ENCODE assay signal across 9 cellular contexts in the genomic region with DNA sequence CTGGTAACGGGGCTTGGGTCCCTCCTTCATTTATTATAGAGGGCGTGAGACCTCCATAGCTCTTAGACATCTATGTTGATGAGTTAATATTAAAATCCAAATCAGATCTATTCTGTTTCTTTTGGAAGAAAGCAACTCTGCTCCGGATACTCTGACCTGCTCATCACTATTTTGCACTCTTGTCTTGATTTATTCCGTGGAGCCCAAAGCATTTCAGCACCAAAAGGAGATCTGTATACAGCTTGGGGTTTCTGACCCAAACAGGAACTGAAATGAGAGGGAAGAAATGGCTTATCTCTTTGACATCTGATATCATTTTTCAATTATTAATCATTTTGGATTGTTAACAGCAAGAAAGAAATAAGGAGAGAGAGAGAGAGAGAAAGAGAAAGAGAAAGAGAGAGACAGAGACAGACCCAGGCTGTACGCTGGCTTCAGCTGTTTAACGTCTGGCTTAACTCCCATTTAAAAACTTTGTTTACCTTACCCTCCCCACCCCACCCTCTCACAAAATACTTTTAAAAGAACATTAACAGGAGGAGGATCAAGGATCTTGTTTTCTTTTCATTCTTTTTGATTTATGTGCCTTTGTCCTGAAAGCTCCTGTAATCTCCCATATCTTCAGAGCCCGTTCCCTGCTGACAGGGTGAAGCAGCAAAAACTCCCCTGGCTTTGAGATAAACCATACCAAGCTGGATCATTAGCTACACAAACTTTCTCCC.
DNase-seq lines count a peak whose midpoint lies in the region; ATAC-seq and TF ChIP-seq lines count a peak whose summit lies in the region.
"Had no signal": no experiment of that assay in that cellular context is flagged by ENCODE, and none has a peak within 500 bp of the region (broad histone marks: within the 10 kb centered on the region; RNA-seq: fewer than 3 reads in every experiment).

No MANE protein-coding gene starts in this region.

- H3K9me2 ChIP-seq in PC-3 (replicated peaks; ENCODE audit: low read length), result no peaks in the 10 kb centered on the region

- no TSS peak for BruUV-seq in PC-3 (replicated peaks; lab: Mats Ljungman, UMichigan)

- H2AFZ ChIP-seq in PC-3 (ENCODE audit: low read length), result no peak overlapping the region

- POLR2A ChIA-PET in PC-3 (lab: Charles Lee; ENCODE audit: unreplicated experiment), result no interaction called here

- no peak overlapping the region for H3K27ac ChIP-seq in RWPE2 (ENCODE audit: poor library complexity, severe bottlenecking)
- peak overlapping the region in 8 of 12 donors; percentile 8 to 70 (median 31) for H3K27ac ChIP-seq in heart left ventricle
- H3K27ac ChIP-seq in psoas muscle, result peak overlapping the region; percentile 30
- no peak overlapping the region for H3K27ac ChIP-seq in PC-3 (ENCODE audit: low read length)

- H4K20me1 ChIP-seq in PC-3 (ENCODE audit: low read length), result no peaks in the 10 kb centered on the region

- H3K4me1 ChIP-seq in RWPE2 (ENCODE audit: insufficient read depth, poor library complexity, severe bottlenecking) (no peaks in the 10 kb centered on the region), heart left ventricle (peaks cover 0 to 7% (median 0%) of the 10 kb centered on the region in 12 donors), psoas muscle (no peaks in the 10 kb centered on the region), PC-3 (ENCODE audit: insufficient read depth, low read length) (no peaks in the 10 kb centered on the region)

- no peak overlapping the region for H3K4me2 ChIP-seq in PC-3 (ENCODE audit: low read length)

- H3K36me3 ChIP-seq in RWPE2 (ENCODE audit: low read depth), result no peaks in the 10 kb centered on the region
- H3K36me3 ChIP-seq in heart left ventricle, result no peaks in the 10 kb centered on the region
- H3K36me3 ChIP-seq in psoas muscle (ENCODE audit: insufficient read depth in 1 of 2, low read depth in 1 of 2), result no peaks in the 10 kb centered on the region
- no peaks in the 10 kb centered on the region for H3K36me3 ChIP-seq in PC-3 (ENCODE audit: low read depth, low read length)

- no peak for TF ChIP-seq POLR2A in heart left ventricle (IDR thresholded peaks at IDR 0.05)

- CTCF ChIA-PET in PC-3 (lab: Charles Lee), result no interaction called here

- no peaks in the 10 kb centered on the region for H3K9me3 ChIP-seq in RWPE2 (ENCODE audit: severe bottlenecking)
- no peaks in the 10 kb centered on the region for H3K9me3 ChIP-seq in heart left ventricle
- H3K9me3 ChIP-seq in psoas muscle, result no peaks in the 10 kb centered on the region
- no peaks in the 10 kb centered on the region for H3K9me3 ChIP-seq in PC-3 (ENCODE audit: low read length)

- TF ChIP-seq CTCF in AG10803 (conservative IDR thresholded peaks at IDR 0.05; ENCODE audit: low read length), result no peak
- TF ChIP-seq CTCF in RWPE2 (IDR thresholded peaks at IDR 0.05; ENCODE audit: poor library complexity, severe bottlenecking), result no peak
- TF ChIP-seq CTCF in heart left ventricle (IDR thresholded peaks at IDR 0.05), result no peak
- TF ChIP-seq CTCF in psoas muscle (IDR thresholded peaks at IDR 0.05), result no peak
- TF ChIP-seq CTCF in PC-3 (conservative IDR thresholded peaks at IDR 0.05; ENCODE audit: low read depth, low read length), result no peak

- DNase-seq in AG10803 (ENCODE audit: low read depth) (no peak), RWPE2 (ENCODE audit: low spot score) (no peak), heart left ventricle (no peak), psoas muscle (no peak), PC-3 (no peak), NCI-H1694 treated with DMSO at 0.1 percent for 48 hours (lab: John Stamatoyannopoulos, UW) (no peak), SW480 (ENCODE audit: low spot score) (no peak)

- H3F3A ChIP-seq in PC-3 (ENCODE audit: low read length, unreplicated experiment), result no peaks in the 10 kb centered on the region

- H3K4me3 ChIP-seq in AG10803 (ENCODE audit: low read length), result peak overlapping the region; percentile 34
- H3K4me3 ChIP-seq in RWPE2 (ENCODE audit: severe bottlenecking), result no peak overlapping the region
- H3K4me3 ChIP-seq in heart left ventricle, result peak overlapping the region in 6 of 12 donors; percentile 17 to 27 (median 26)
- H3K4me3 ChIP-seq in psoas muscle, result peak overlapping the region; percentile 18
- H3K4me3 ChIP-seq in PC-3 (ENCODE audit: low read length), result no peak overlapping the region

- H3K79me2 ChIP-seq in PC-3 (ENCODE audit: low read length), result no peaks in the 10 kb centered on the region

- H3K27me3 ChIP-seq in RWPE2 (ENCODE audit: insufficient read depth, poor library complexity, severe bottlenecking), result no peaks in the 10 kb centered on the region
- H3K27me3 ChIP-seq in heart left ventricle, result no peaks in the 10 kb centered on the region
- no peaks in the 10 kb centered on the region for H3K27me3 ChIP-seq in psoas muscle (ENCODE audit: insufficient read depth in 3 of 3, low read length in 2 of 3)
- H3K27me3 ChIP-seq in PC-3 (ENCODE audit: low read length), result peaks cover 18% of the 10 kb centered on the region; the same call in 1 of the 2 replicates

- no peak overlapping the region for H3K9ac ChIP-seq in PC-3 (ENCODE audit: low read length)

- 47 to 57% (median 54%) methylated on average over 7 of the region's 7 CpGs for WGBS in heart left ventricle, 4 donors
- WGBS in psoas muscle, 3 donors, result 32 to 38% (median 32%) methylated on average over 7 of the region's 7 CpGs

- ATAC-seq in RWPE2 (ENCODE audit: low read depth) (peak; percentile 35; the same call in 1 of the 3 replicates), heart left ventricle (peak in 1 of 4 donors; percentile 49), psoas muscle (no peak), HG03469 (IDR thresholded peaks at IDR 0.05; ENCODE audit: unreplicated experiment) (no peak), PC-3 (no peak)
- ATAC-seq: WTC11 had no signal

- intact Hi-C loops in heart left ventricle (cut with DNase I) (no loop called here), psoas muscle (cut with DNase I) (no loop called here), PC-3 (cut with micrococcal nuclease) (no loop called here)

Comparison
In these comparisons a context has a peak if more than half of its experiments do, and no peak if none do; other contexts are left out.
1. H3K4me3 ChIP-seq: peak in AG10803 (single experiment) and psoas muscle (single experiment); none in RWPE2 (single experiment) and PC-3 (single experiment).
2. H3K27ac ChIP-seq: peak in heart left ventricle (8 of 12) and psoas muscle (single experiment); none in RWPE2 (single experiment) and PC-3 (single experiment).